In the genomic region with DNA sequence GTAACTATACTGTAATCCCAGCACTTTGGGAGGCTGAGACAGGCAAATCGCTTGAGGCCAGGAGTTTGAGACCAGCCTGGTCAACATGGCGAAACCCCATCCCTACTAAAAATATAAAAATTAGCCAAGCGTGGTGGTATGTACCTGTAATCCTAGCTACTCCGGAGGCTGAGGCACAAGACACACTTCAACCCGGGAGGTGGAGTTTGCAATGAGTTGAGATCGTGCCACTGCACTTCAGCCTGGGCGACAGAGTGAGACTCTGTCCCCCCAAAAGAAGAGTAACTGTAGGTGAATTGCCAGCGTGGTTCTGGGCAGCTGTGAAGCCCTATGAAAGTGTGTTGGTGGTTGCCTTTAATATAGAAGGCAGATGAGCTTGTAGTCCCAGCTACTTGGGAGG, we compare ENCODE assay signal across 25 cellular contexts.
"Had no signal": no experiment of that assay in that cellular context is flagged by ENCODE, and none has a peak within 500 bp of the region (broad histone marks: within the 10 kb centered on the region; RNA-seq: fewer than 3 reads in every experiment).

No MANE protein-coding gene starts in this region.

- H3K27ac ChIP-seq: cardiac muscle cell, esophagus muscularis mucosa, tibial artery had no signal

- ATAC-seq: activated CD4-positive, alpha-beta T cell treated with anti-CD3 and anti-CD28 coated beads for 36 hours; activated T-cell treated with anti-CD3 and anti-CD28 coated beads, Interleukin-2, amount 50 U/mL, for 72 hours; left colon; naive thymus-derived CD4-positive, alpha-beta T cell; stimulated activated naive B cell treated with anti-CD40 and anti-IgM and Interleukin-4, amounts not matched to agents 10 μg/mL and 1 μg/mL and 100 μg/mL, for 72 hours had no signal

- H3K27me3 Mint-ChIP-seq: activated CD4-positive, alpha-beta T cell treated with anti-CD3 and anti-CD28 coated beads for 36 hours; activated naive CD8-positive, alpha-beta T cell had no signal

- DNase-seq: activated CD4-positive, alpha-beta T cell treated with anti-CD3 and anti-CD28 coated beads for 36 hours; activated CD4-positive, alpha-beta T cell treated with anti-CD3 and anti-CD28 coated beads, Interleukin-2, amount 50 U/mL, for 4 hours; activated CD4-positive, CD25-positive, alpha-beta regulatory T cell; activated effector memory CD4-positive, alpha-beta T cell treated with Interleukin-2 at 50 U/mL for 16 hours; activated naive CD4-positive, alpha-beta T cell treated with Interleukin-2 at 50 U/mL for 16 hours; activated T-cell treated with anti-CD3 and anti-CD28 coated beads for 4 hours; activated T-cell treated with anti-CD3 and anti-CD28 coated beads, Interleukin-2, amount 50 U/mL, for 72 hours; anterior cingulate cortex; kidney; left colon; midbrain; naive thymus-derived CD4-positive, alpha-beta T cell; occipital lobe; stimulated activated CD4-positive, alpha-beta T cell treated with anti-CD3 and anti-CD28 coated beads, Interleukin-1b, Interleukin-23, amount 100 ng/mL, for 48 hours; stimulated activated CD4-positive, alpha-beta T cell treated with anti-CD3 and anti-CD28 coated beads, Interleukin-4, amount 100 ng/mL, for 4 hours; stimulated activated CD8-positive, alpha-beta memory T cell treated with anti-CD3 and anti-CD28 coated beads, Interleukin-4, amount 100 ng/mL, for 48 hours; stimulated activated naive B cell treated with anti-CD40 and anti-IgM and Interleukin-4, amounts not matched to agents 10 μg/mL and 1 μg/mL and 100 μg/mL, for 72 hours; stomach; tibial artery had no signal

- H3K36me3 ChIP-seq: cardiac muscle cell, esophagus muscularis mucosa, right atrium auricular region, stomach, tibial artery had no signal

- H3K27me3 ChIP-seq: cardiac muscle cell, esophagus muscularis mucosa, right atrium auricular region, stomach, tibial artery had no signal

- H3K36me3 Mint-ChIP-seq: stimulated activated naive B cell treated with anti-CD40 and anti-IgM and Interleukin-4, amounts not matched to agents 10 μg/mL and 1 μg/mL and 100 μg/mL, for 72 hours had no signal

- H3K4me3 ChIP-seq: cardiac muscle cell, coronary artery, esophagus muscularis mucosa, right atrium auricular region, smooth muscle cell, stomach, tibial artery had no signal

- H3K4me3 Mint-ChIP-seq: activated CD4-positive, alpha-beta T cell treated with anti-CD3 and anti-CD28 coated beads for 36 hours; activated naive CD8-positive, alpha-beta T cell; activated T-cell treated with anti-CD3 and anti-CD28 coated beads, Interleukin-2, amount 50 U/mL, for 72 hours; stimulated activated naive B cell treated with anti-CD40 and anti-IgM and Interleukin-4, amounts not matched to agents 10 μg/mL and 1 μg/mL and 100 μg/mL, for 72 hours had no signal

- H3K9me3 Mint-ChIP-seq: activated T-cell treated with anti-CD3 and anti-CD28 coated beads, Interleukin-2, amount 50 U/mL, for 72 hours; naive thymus-derived CD4-positive, alpha-beta T cell had no signal

- H3K9me3 ChIP-seq: esophagus muscularis mucosa, right atrium auricular region, stomach, tibial artery had no signal

- H3K27ac Mint-ChIP-seq: activated CD4-positive, alpha-beta T cell treated with anti-CD3 and anti-CD28 coated beads for 36 hours; activated naive CD8-positive, alpha-beta T cell; activated T-cell treated with anti-CD3 and anti-CD28 coated beads, Interleukin-2, amount 50 U/mL, for 72 hours; stimulated activated naive B cell treated with anti-CD40 and anti-IgM and Interleukin-4, amounts not matched to agents 10 μg/mL and 1 μg/mL and 100 μg/mL, for 72 hours had no signal
